14 cellular contexts compared by ENCODE assay signal in the genomic region with DNA sequence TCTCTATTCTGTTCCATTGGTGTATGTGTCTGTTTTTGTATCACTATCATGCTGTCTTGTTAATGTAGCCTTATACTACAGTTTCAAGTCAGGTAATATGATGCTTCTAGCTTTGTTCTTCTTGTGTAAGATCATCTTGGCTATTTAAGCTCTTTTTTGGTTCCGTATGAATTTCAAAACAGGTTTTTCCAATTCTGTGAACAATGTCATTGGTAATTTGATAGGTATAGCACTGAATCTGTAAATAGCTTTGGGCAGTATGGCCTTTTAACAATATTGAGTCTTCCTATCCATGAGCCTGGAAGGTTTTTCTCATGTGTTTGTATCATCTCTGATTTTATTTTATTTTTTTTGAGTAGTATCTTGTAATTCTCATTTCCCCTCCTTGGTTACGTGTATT.
DNase-seq lines count a peak whose midpoint lies in the region; ATAC-seq and TF ChIP-seq lines count a peak whose summit lies in the region.
"Had no signal": no experiment of that assay in that cellular context is flagged by ENCODE, and none has a peak within 500 bp of the region (broad histone marks: within the 10 kb centered on the region; RNA-seq: fewer than 3 reads in every experiment).

No MANE protein-coding gene starts in this region.

- H3K27me3 Mint-ChIP-seq in central memory CD8-positive, alpha-beta T cell, result no peaks in the 10 kb centered on the region
- no peaks in the 10 kb centered on the region for H3K27me3 Mint-ChIP-seq in endodermal cell (ENCODE audit: insufficient read depth)
- H3K27me3 Mint-ChIP-seq: CD4-positive, alpha-beta memory T cell had no signal

- peak; percentile 25 for DNase-seq in LNCaP clone FGC (ENCODE audit: low read depth)
- DNase-seq in NCI-H748 treated with DMSO at 0.1 percent for 48 hours (lab: John Stamatoyannopoulos, UW), result peak; percentile 4
- DNase-seq in central memory CD8-positive, alpha-beta T cell (ENCODE audit: low spot score in 2 of 2), result no peak
- DNase-seq in endodermal cell, result no peak
- DNase-seq in effector CD4-positive, alpha-beta T cell, result no peak
- no peak for DNase-seq in GM19240 (ENCODE audit: insufficient read length, low spot score)
- DNase-seq: BE2C; CD4-positive, alpha-beta memory T cell; DMS153; H7 had no signal

- no peaks in the 10 kb centered on the region for H3K36me3 ChIP-seq in endodermal cell (ENCODE audit: control insufficient read depth, insufficient read depth, low read length)
- H3K36me3 ChIP-seq: BE2C had no signal

- H3K4me1 ChIP-seq in endodermal cell (ENCODE audit: control insufficient read depth, insufficient read depth, low read length), result no peaks in the 10 kb centered on the region
- H3K4me1 ChIP-seq: A549, BE2C had no signal

- H3K4me3 ChIP-seq in LNCaP clone FGC (ENCODE audit: low read depth, low read length) (no peak overlapping the region), endodermal cell (ENCODE audit: low read length) (no peak overlapping the region)
- H3K4me3 ChIP-seq: A549, GM23338 had no signal

- peak overlapping the region; percentile 30 for H3K27ac Mint-ChIP-seq in central memory CD8-positive, alpha-beta T cell (ENCODE audit: low read depth)
- no peak overlapping the region for H3K27ac Mint-ChIP-seq in endodermal cell
- H3K27ac Mint-ChIP-seq: CD4-positive, alpha-beta memory T cell; GM23338 had no signal

- no peaks in the 10 kb centered on the region for H3K9me3 Mint-ChIP-seq in central memory CD8-positive, alpha-beta T cell
- peaks cover 10% of the 10 kb centered on the region for H3K9me3 Mint-ChIP-seq in endodermal cell

- H3K4me3 Mint-ChIP-seq in central memory CD8-positive, alpha-beta T cell, result no peak overlapping the region
- H3K4me3 Mint-ChIP-seq in endodermal cell, result no peak overlapping the region
- H3K4me3 Mint-ChIP-seq: CD4-positive, alpha-beta memory T cell; GM23338 had no signal

- no peak overlapping the region for H3K9ac ChIP-seq in endodermal cell (ENCODE audit: extremely low read depth, low read length, poor library complexity, severe bottlenecking)

- H3K27me3 ChIP-seq in endodermal cell (ENCODE audit: control insufficient read depth, insufficient read depth, low read length, poor library complexity, severe bottlenecking), result no peaks in the 10 kb centered on the region
- H3K27me3 ChIP-seq: BE2C had no signal

- 67 to 96% methylated on average over 1 to 2 of the region's 2 CpGs for WGBS in endodermal cell (ENCODE audit: insufficient coverage in 1 of 2, insufficient read length in 1 of 2), 2 experiments

- ATAC-seq in central memory CD8-positive, alpha-beta T cell (replicated peaks; ENCODE audit: extremely low read depth, poor library complexity, severe bottlenecking), result no peak
- ATAC-seq: A549, GM23338 had no signal

- H3K9me3 ChIP-seq in endodermal cell (ENCODE audit: control insufficient read depth, low read length), result no peaks in the 10 kb centered on the region
- H3K9me3 ChIP-seq: A549, BE2C had no signal

- TF ChIP-seq CTCF in 22Rv1 (IDR thresholded peaks at IDR 0.05), result no peak
- no peak for TF ChIP-seq CTCF in LNCaP clone FGC (IDR thresholded peaks at IDR 0.05; ENCODE audit: control insufficient read depth, extremely low read depth, insufficient read depth)
- TF ChIP-seq CTCF in endodermal cell (conservative IDR thresholded peaks at IDR 0.05), result no peak

- H3K27ac ChIP-seq in 22Rv1, result peak overlapping the region; percentile 43
- H3K27ac ChIP-seq in endodermal cell (ENCODE audit: low read depth, low read length), result no peak overlapping the region
- H3K27ac ChIP-seq: A549, C4-2B had no signal

- H3K36me3 Mint-ChIP-seq in central memory CD8-positive, alpha-beta T cell (ENCODE audit: insufficient read depth), result no peaks in the 10 kb centered on the region
- H3K36me3 Mint-ChIP-seq in endodermal cell (ENCODE audit: low read depth), result peaks cover 10% of the 10 kb centered on the region

- peaks cover 29% of the 10 kb centered on the region for H3K4me1 Mint-ChIP-seq in central memory CD8-positive, alpha-beta T cell
- peaks cover 8% of the 10 kb centered on the region for H3K4me1 Mint-ChIP-seq in endodermal cell

Comparison
In these comparisons a context has a peak if more than half of its experiments do, and no peak if none do; other contexts are left out.
1. DNase-seq: peak in LNCaP clone FGC (single experiment) and NCI-H748 treated with DMSO at 0.1 percent for 48 hours (single experiment); none in central memory CD8-positive, alpha-beta T cell (0 of 2), endodermal cell (single experiment), effector CD4-positive, alpha-beta T cell (single experiment) and GM19240 (single experiment).